ENCODE assay signal across 8 cellular contexts in the genomic region with DNA sequence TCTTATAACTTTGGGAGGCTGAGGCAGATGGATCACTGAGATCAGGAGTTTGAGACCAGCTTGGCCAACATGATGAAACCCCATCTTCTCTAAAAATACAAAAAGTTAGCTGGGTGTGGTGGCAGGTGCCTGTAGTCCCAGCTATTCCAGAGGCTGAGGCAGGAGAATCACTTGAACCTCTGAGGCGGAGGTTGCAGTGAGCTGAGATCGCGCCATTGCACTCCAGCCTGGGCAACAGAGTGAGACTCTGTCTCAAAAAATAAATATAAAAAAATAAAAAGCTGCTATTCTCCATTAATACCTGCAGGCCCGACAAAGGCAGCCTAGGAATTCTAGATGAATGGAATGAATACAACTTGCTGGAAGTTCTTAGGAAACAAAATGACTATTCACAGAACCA. TPM values are rescaled to one million over a fixed set of nuclear protein-coding genes. Genes with fewer than 3 reads are reported as not detected.
A peak's percentile ranks its signal among the peaks of the same experiment; 100 is the strongest.
DNase-seq lines count a peak whose midpoint lies in the region; ATAC-seq, FAIRE-seq and TF ChIP-seq lines count a peak whose summit lies in the region.
"Not testable (repeated sequence)": the region's sequence is repeated elsewhere in the genome, so short reads cannot be mapped to it uniquely, and the experiment has no call there.

No MANE protein-coding gene starts in this region.

- H3K79me2 ChIP-seq in SK-N-SH (ENCODE audit: insufficient read depth): peaks cover 52% of the 10 kb centered on the region
- peaks cover 35% of the 10 kb centered on the region for H3K79me2 ChIP-seq in K562 (ENCODE audit: control insufficient read depth, insufficient read depth, low read length)

- not testable (repeated sequence) for H3K9me1 ChIP-seq in K562 (ENCODE audit: control insufficient read depth, insufficient read depth, low read length)

- peak overlapping the region; percentile 47 for H3K27ac Mint-ChIP-seq in CD8-positive, alpha-beta T cell
- peak overlapping the region; percentile 29 for H3K27ac Mint-ChIP-seq in activated CD8-positive, alpha-beta memory T cell treated with anti-CD3 and anti-CD28 coated beads, Interleukin-2, amount 10 ng/mL, durations not matched to agents 7 days and 5 days
- peak overlapping the region in 1 of 2 donors; percentile 71 for H3K27ac Mint-ChIP-seq in natural killer cell treated with Interleukin-12 subunit alpha and Interleukin-12 subunit beta and Interleukin-15 and Interleukin-18, amount 100 ng/mL, for 72 hours
- peak overlapping the region; percentile 76 for H3K27ac Mint-ChIP-seq in stimulated activated naive CD8-positive, alpha-beta T cell treated with anti-CD3 and anti-CD28 coated beads, Interleukin-15, Interleukin-2, amounts not matched to agents 100 ng/mL and 50 ng/mL, for 24 hours

- not testable (repeated sequence) for H3K9me3 ChIP-seq in CD8-positive, alpha-beta T cell (ENCODE audit: low read length); SK-N-SH; K562 (replicated peaks; ENCODE audit: control insufficient read depth, insufficient read depth, low read depth, low read length); cardiac muscle cell (ENCODE audit: low read depth)

- not testable (repeated sequence) for DNase-seq in CD8-positive, alpha-beta T cell; HL-60 (ENCODE audit: low read depth in 1 of 2, low spot score in 1 of 2); SK-N-SH; activated CD8-positive, alpha-beta memory T cell treated with anti-CD3 and anti-CD28 coated beads, Interleukin-2, amount 10 ng/mL, durations not matched to agents 7 days and 5 days; K562 (ENCODE audit: extremely low read depth in 1 of 4, low spot score in 3 of 4); cardiac muscle cell (ENCODE audit: low read depth in 1 of 2, low spot score in 1 of 2); natural killer cell treated with Interleukin-12 subunit alpha and Interleukin-12 subunit beta and Interleukin-15 and Interleukin-18, amount 100 ng/mL, for 72 hours (ENCODE audit: low spot score)

- H3K9me2 ChIP-seq in SK-N-SH: not testable (repeated sequence)

- H3K9ac ChIP-seq in SK-N-SH: peak overlapping the region; percentile 25; the same call in 1 of the 2 replicates
- peak overlapping the region; percentile 41 to 77; a peak in 2 of 4 replicates for H3K9ac ChIP-seq in K562 (ENCODE audit: insufficient read depth in 1 of 2, low read depth in 2 of 2, low read length in 2 of 2)

- TF ChIP-seq CTCF in CD8-positive, alpha-beta T cell (IDR thresholded peaks at IDR 0.05); HL-60 (IDR thresholded peaks at IDR 0.05; ENCODE audit: insufficient read depth, low read length); SK-N-SH (IDR thresholded peaks at IDR 0.05); K562 (IDR thresholded peaks at IDR 0.05 in 2 of 3, conservative IDR thresholded peaks at IDR 0.05 in 1 of 3; ENCODE audit: insufficient read depth in 2 of 3, low read depth in 1 of 3, low read length in 3 of 3); cardiac muscle cell (IDR thresholded peaks at IDR 0.05; ENCODE audit: low read depth, low read length): not testable (repeated sequence)

- H2AFZ ChIP-seq in SK-N-SH (ENCODE audit: low read depth); K562 (ENCODE audit: low read depth, low read length): not testable (repeated sequence)

- H3K4me2 ChIP-seq in SK-N-SH (peak overlapping the region; percentile 94), K562 (ENCODE audit: insufficient read depth, low read length) (peak overlapping the region; percentile 62)

- H4K20me1 ChIP-seq in SK-N-SH (ENCODE audit: insufficient read depth): peaks cover 29% of the 10 kb centered on the region
- H4K20me1 ChIP-seq in K562 (replicated peaks; ENCODE audit: control insufficient read depth, insufficient read depth, low read length): peaks cover 31% of the 10 kb centered on the region

- not testable (repeated sequence) for TF ChIP-seq RAD21 in SK-N-SH (IDR thresholded peaks at IDR 0.05; ENCODE audit: low read length); K562 (CRISPR knock-in tag; conservative IDR thresholded peaks at IDR 0.05 in 1 of 2, IDR thresholded peaks at IDR 0.05 in 1 of 2)

- not testable (repeated sequence) for TF ChIP-seq EP300 in SK-N-SH (IDR thresholded peaks at IDR 0.05; ENCODE audit: borderline replicate concordance in 1 of 2, low read depth in 1 of 2, low read length in 1 of 2); K562 (IDR thresholded peaks at IDR 0.05; ENCODE audit: low read length)

- ATAC-seq in CD8-positive, alpha-beta T cell; activated CD8-positive, alpha-beta memory T cell treated with anti-CD3 and anti-CD28 coated beads, Interleukin-2, amount 10 ng/mL, durations not matched to agents 7 days and 5 days; K562; natural killer cell treated with Interleukin-12 subunit alpha and Interleukin-12 subunit beta and Interleukin-15 and Interleukin-18, amount 100 ng/mL, for 72 hours: not testable (repeated sequence)

- peak overlapping the region; percentile 42 for H3K4me3 Mint-ChIP-seq in CD8-positive, alpha-beta T cell
- peak overlapping the region; percentile 65 for H3K4me3 Mint-ChIP-seq in activated CD8-positive, alpha-beta memory T cell treated with anti-CD3 and anti-CD28 coated beads, Interleukin-2, amount 10 ng/mL, durations not matched to agents 7 days and 5 days
- H3K4me3 Mint-ChIP-seq in natural killer cell treated with Interleukin-12 subunit alpha and Interleukin-12 subunit beta and Interleukin-15 and Interleukin-18, amount 100 ng/mL, for 72 hours: peak overlapping the region; percentile 86
- H3K4me3 Mint-ChIP-seq in stimulated activated naive CD8-positive, alpha-beta T cell treated with anti-CD3 and anti-CD28 coated beads, Interleukin-15, Interleukin-2, amounts not matched to agents 100 ng/mL and 50 ng/mL, for 24 hours: peak overlapping the region; percentile 90

- peaks cover 34% of the 10 kb centered on the region for H3K4me1 Mint-ChIP-seq in CD8-positive, alpha-beta T cell (ENCODE audit: low read depth)
- H3K4me1 Mint-ChIP-seq in activated CD8-positive, alpha-beta memory T cell treated with anti-CD3 and anti-CD28 coated beads, Interleukin-2, amount 10 ng/mL, durations not matched to agents 7 days and 5 days: peaks cover 27% of the 10 kb centered on the region
- H3K4me1 Mint-ChIP-seq in natural killer cell treated with Interleukin-12 subunit alpha and Interleukin-12 subunit beta and Interleukin-15 and Interleukin-18, amount 100 ng/mL, for 72 hours (ENCODE audit: low read depth in 2 of 2): peaks cover 8 to 14% of the 10 kb centered on the region in 2 donors
- peaks cover 35% of the 10 kb centered on the region for H3K4me1 Mint-ChIP-seq in stimulated activated naive CD8-positive, alpha-beta T cell treated with anti-CD3 and anti-CD28 coated beads, Interleukin-15, Interleukin-2, amounts not matched to agents 100 ng/mL and 50 ng/mL, for 24 hours (ENCODE audit: low read depth)

- POLR2A ChIA-PET in CD8-positive, alpha-beta T cell (lab: Charles Lee); SK-N-SH (lab: Yijun Ruan, JAX): not testable (repeated sequence)
- POLR2A ChIA-PET in K562 (lab: Yijun Ruan, JAX): interaction anchor here (0.6 to 0.9 kb wide), 2 partner anchors 8 to 40 kb away, joined by 3 to 5 read pairs; a partner anchor contains a TSS

- H3K27me3 Mint-ChIP-seq in CD8-positive, alpha-beta T cell (ENCODE audit: low read depth); activated CD8-positive, alpha-beta memory T cell treated with anti-CD3 and anti-CD28 coated beads, Interleukin-2, amount 10 ng/mL, durations not matched to agents 7 days and 5 days; natural killer cell treated with Interleukin-12 subunit alpha and Interleukin-12 subunit beta and Interleukin-15 and Interleukin-18, amount 100 ng/mL, for 72 hours; stimulated activated naive CD8-positive, alpha-beta T cell treated with anti-CD3 and anti-CD28 coated beads, Interleukin-15, Interleukin-2, amounts not matched to agents 100 ng/mL and 50 ng/mL, for 24 hours: not testable (repeated sequence)

- peaks cover 18% of the 10 kb centered on the region for H3K4me1 ChIP-seq in CD8-positive, alpha-beta T cell (ENCODE audit: insufficient read depth, low read length)
- not testable (repeated sequence) for H3K4me1 ChIP-seq in SK-N-SH (ENCODE audit: control insufficient read depth in 1 of 2, insufficient read depth in 2 of 2, low read depth in 1 of 2, low read length in 1 of 2); cardiac muscle cell (ENCODE audit: low read depth)
- peaks cover 5 to 20% of the 10 kb centered on the region in 2 experiments; a peak in 4 of 5 replicates for H3K4me1 ChIP-seq in K562 (replicated peaks in 1 of 2; ENCODE audit: control insufficient read depth in 2 of 2, insufficient read depth in 2 of 2, low read length in 2 of 2)

- intact Hi-C loops in CD8-positive, alpha-beta T cell (cut with DNase I, micrococcal nuclease): loop anchor here (2.0 to 5.0 kb wide), 3 partner anchors 97 to 682 kb away; a partner anchor contains a TSS
- intact Hi-C loops in K562 (cut with micrococcal nuclease): not testable (repeated sequence)

- CTCF ChIA-PET in CD8-positive, alpha-beta T cell (lab: Charles Lee): interaction anchor here (0.7 kb wide), 1 partner anchor 49 kb away, joined by 3 read pairs; no protein-coding TSS in a partner anchor
- CTCF ChIA-PET in SK-N-SH (lab: Yijun Ruan, JAX): interaction anchor here (10.1 kb wide), 1 partner anchor 18 kb away, joined by 76 read pairs; no protein-coding TSS in a partner anchor
- CTCF ChIA-PET in activated CD8-positive, alpha-beta memory T cell treated with anti-CD3 and anti-CD28 coated beads, Interleukin-2, amount 10 ng/mL, durations not matched to agents 7 days and 5 days (lab: Charles Lee): interaction anchor here (0.6 kb wide), 1 partner anchor 100 kb away, joined by 3 read pairs; no protein-coding TSS in a partner anchor
- CTCF ChIA-PET in K562 (lab: Yijun Ruan, JAX; ENCODE audit: low intra/inter-chr PET ratio): not testable (repeated sequence)

- not testable (repeated sequence) for H3K9me3 Mint-ChIP-seq in CD8-positive, alpha-beta T cell; activated CD8-positive, alpha-beta memory T cell treated with anti-CD3 and anti-CD28 coated beads, Interleukin-2, amount 10 ng/mL, durations not matched to agents 7 days and 5 days (ENCODE audit: low read depth); natural killer cell treated with Interleukin-12 subunit alpha and Interleukin-12 subunit beta and Interleukin-15 and Interleukin-18, amount 100 ng/mL, for 72 hours; stimulated activated naive CD8-positive, alpha-beta T cell treated with anti-CD3 and anti-CD28 coated beads, Interleukin-15, Interleukin-2, amounts not matched to agents 100 ng/mL and 50 ng/mL, for 24 hours

- H3K36me3 Mint-ChIP-seq in CD8-positive, alpha-beta T cell: peaks cover 28% of the 10 kb centered on the region
- H3K36me3 Mint-ChIP-seq in activated CD8-positive, alpha-beta memory T cell treated with anti-CD3 and anti-CD28 coated beads, Interleukin-2, amount 10 ng/mL, durations not matched to agents 7 days and 5 days: peaks cover 23% of the 10 kb centered on the region
- not testable (repeated sequence) for H3K36me3 Mint-ChIP-seq in natural killer cell treated with Interleukin-12 subunit alpha and Interleukin-12 subunit beta and Interleukin-15 and Interleukin-18, amount 100 ng/mL, for 72 hours
- peaks cover 42% of the 10 kb centered on the region for H3K36me3 Mint-ChIP-seq in stimulated activated naive CD8-positive, alpha-beta T cell treated with anti-CD3 and anti-CD28 coated beads, Interleukin-15, Interleukin-2, amounts not matched to agents 100 ng/mL and 50 ng/mL, for 24 hours (ENCODE audit: low read depth)

- TF ChIP-seq POLR2A in K562 (conservative IDR thresholded peaks at IDR 0.05): not testable (repeated sequence)

- in situ Hi-C loops in K562 (cut with MboI): not testable (repeated sequence)

- peaks cover 27% of the 10 kb centered on the region for H3F3A ChIP-seq in SK-N-SH (replicated peaks; ENCODE audit: insufficient read depth)

- not testable (repeated sequence) for H3K36me3 ChIP-seq in CD8-positive, alpha-beta T cell (ENCODE audit: insufficient read depth, low read length)
- H3K36me3 ChIP-seq in SK-N-SH (replicated peaks in 1 of 2; ENCODE audit: control insufficient read depth in 1 of 2, insufficient read depth in 2 of 2, low read length in 1 of 2) (peaks cover 27 to 44% of the 10 kb centered on the region in 2 experiments), K562 (ENCODE audit: control insufficient read depth, insufficient read depth, low read length) (peaks cover 39% of the 10 kb centered on the region), cardiac muscle cell (peaks cover 24% of the 10 kb centered on the region)

- not testable (repeated sequence) for FAIRE-seq in K562 (lab: Jason Lieb, UNC)

- 80% methylated on average over 4 of the region's 4 CpGs for WGBS in SK-N-SH (ENCODE audit: low lambda C conversion rate)
- WGBS in K562 (ENCODE audit: insufficient coverage, low coverage, missing lambda C conversion rate): 56% methylated on average over 4 of the region's 4 CpGs

- not testable (repeated sequence) for H3K27me3 ChIP-seq in CD8-positive, alpha-beta T cell (ENCODE audit: insufficient read depth, low read length); HL-60 (ENCODE audit: insufficient read depth, poor library complexity, severe bottlenecking); SK-N-SH (ENCODE audit: insufficient read depth); K562 (ENCODE audit: control insufficient read depth in 2 of 2, insufficient read depth in 2 of 2, low read length in 2 of 2); cardiac muscle cell

- not testable (repeated sequence) for H3K4me3 ChIP-seq in CD8-positive, alpha-beta T cell (ENCODE audit: low read depth, low read length); SK-N-SH (ENCODE audit: low read depth in 2 of 2, low read length in 1 of 2); cardiac muscle cell
- H3K4me3 ChIP-seq in HL-60 (replicated peaks; ENCODE audit: insufficient read depth, low read length) (peak overlapping the region; percentile 81), K562 (peak overlapping the region; percentile 24; the same call in 1 of the 2 replicates)

- BruUV-seq in K562 (replicated peaks; lab: Mats Ljungman, UMichigan): not testable (repeated sequence)

- H3K27ac ChIP-seq in CD8-positive, alpha-beta T cell (ENCODE audit: low read depth, low read length); HL-60 (replicated peaks); SK-N-SH (ENCODE audit: low read depth in 2 of 2, low read length in 1 of 2); K562 (ENCODE audit: extremely low read depth, low read depth, low read length): not testable (repeated sequence)
- H3K27ac ChIP-seq in cardiac muscle cell: peak overlapping the region; percentile 72

RNA-seq across cellular contexts. Expression of a gene that starts 2.0 kb away (rescaled TPM):
- total RNA-seq in CD8-positive, alpha-beta T cell: 10 to 100 TPM; 40.6 to 43.6 TPM
- polyA plus RNA-seq in SK-N-SH (2012; rRNA removed): 10.0 and 10.6 TPM in 2 replicates
- 10.7 and 10.8 TPM in 2 replicates for polyA plus RNA-seq in SK-N-SH (2012; cell fraction: cytosol; rRNA removed)
- polyA plus RNA-seq in SK-N-SH (2012; cell fraction: nucleus; rRNA removed): 7.3 and 8.8 TPM in 2 replicates
- 10 to 100 TPM; 32.2 to 33.5 TPM for total RNA-seq in activated CD8-positive, alpha-beta memory T cell treated with anti-CD3 and anti-CD28 coated beads, Interleukin-2, amount 10 ng/mL, durations not matched to agents 7 days and 5 days
- 28.6 and 30.6 TPM in 2 replicates for total RNA-seq in K562 (2011; cell fraction: chromatin; rRNA removed; ENCODE audit: low replicate concordance)
- 22.5 and 25.3 TPM in 2 replicates for total RNA-seq in K562 (2011; cell fraction: nucleolus; rRNA removed)
- total RNA-seq in K562 (2011; cell fraction: nucleoplasm; rRNA removed): 28.2 and 46.0 TPM in 2 replicates
- total RNA-seq in K562 (2014; rRNA removed): 25.2 and 28.4 TPM in 2 replicates
- 17.1 and 18.5 TPM in 2 replicates for total RNA-seq in K562 (2014; rRNA removed; fragmentation: Illumina TruSeq; extraction: Trizol)
- total RNA-seq in K562 (2015; rRNA removed; fragmentation: Illumina TruSeq; extraction: Trizol): 18.4 and 19.5 TPM in 2 replicates
- 27.6 and 29.0 TPM in 2 replicates for total RNA-seq in K562 (2021)
- 9.5 and 11.2 TPM in 2 replicates for polyA plus RNA-seq in K562 (2011; rRNA removed)
- 13.2 and 14.7 TPM in 2 replicates for polyA plus RNA-seq in K562 (2011; cell fraction: cytosol; rRNA removed)
- polyA plus RNA-seq in K562 (2011; cell fraction: nucleus; rRNA removed): 7.1 and 8.3 TPM in 2 replicates
- 7.8 and 8.0 TPM in 2 replicates for polyA plus RNA-seq in K562 (2012)
- polyA plus RNA-seq in K562 (2014; fragmentation: Illumina TruSeq; extraction: Trizol): 10.0 and 10.3 TPM in 2 replicates
- 10 to 100 TPM in 1 of 2 experiments, 1 to 10 TPM in 1; 9.2 to 11.6 TPM for polyA plus RNA-seq in K562 (2014; fragmentation: Nextera tagmentation; extraction: Ambion mirVana)
- 15.6 and 21.8 TPM in 2 replicates for polyA plus RNA-seq in K562 (2014; rRNA removed)
- 6.4 and 8.2 TPM in 2 replicates for polyA minus RNA-seq in K562 (2011; rRNA and poly(A)+ RNA removed)
- 10.4 and 13.6 TPM in 2 replicates for polyA minus RNA-seq in K562 (2011; cell fraction: cytosol; rRNA and poly(A)+ RNA removed)
- polyA minus RNA-seq in K562 (2011; cell fraction: nucleus; rRNA and poly(A)+ RNA removed): 5.3 and 7.2 TPM in 2 replicates
- 25.2 and 26.8 TPM in 2 replicates for total RNA-seq in cardiac muscle cell
- polyA plus RNA-seq in cardiac muscle cell: 24.6 and 38.0 TPM in 2 replicates
- 10 to 100 TPM; 29.0 to 57.0 TPM for total RNA-seq in natural killer cell treated with Interleukin-12 subunit alpha and Interleukin-12 subunit beta and Interleukin-15 and Interleukin-18, amount 100 ng/mL, for 72 hours

RNA-seq across cellular contexts. Expression of a gene that starts 39.6 kb away (rescaled TPM):
- 10 to 100 TPM; 10.1 to 10.6 TPM for total RNA-seq in CD8-positive, alpha-beta T cell
- polyA plus RNA-seq in SK-N-SH (2012; rRNA removed) (70.5 and 77.3 TPM in 2 replicates), K562 (2011; rRNA removed) (235 and 246 TPM in 2 replicates), K562 (2014; fragmentation: Illumina TruSeq; extraction: Trizol) (213 and 235 TPM in 2 replicates), K562 (2014; fragmentation: Nextera tagmentation; extraction: Ambion mirVana) (100 to 1,000 TPM in 1 of 2 experiments, 10 to 100 TPM in 1; 50.1 to 138 TPM), K562 (2014; rRNA removed) (165 and 174 TPM in 2 replicates), cardiac muscle cell (102 and 114 TPM in 2 replicates)
- polyA plus RNA-seq in SK-N-SH (2012; cell fraction: cytosol; rRNA removed): 52.6 and 60.0 TPM in 2 replicates
- 69.4 and 91.9 TPM in 2 replicates for polyA plus RNA-seq in SK-N-SH (2012; cell fraction: nucleus; rRNA removed)
- total RNA-seq in activated CD8-positive, alpha-beta memory T cell treated with anti-CD3 and anti-CD28 coated beads, Interleukin-2, amount 10 ng/mL, durations not matched to agents 7 days and 5 days: 100 to 1,000 TPM; 117 to 147 TPM
- 449 and 606 TPM in 2 replicates for total RNA-seq in K562 (2011; cell fraction: chromatin; rRNA removed; ENCODE audit: low replicate concordance)
- 336 and 371 TPM in 2 replicates for total RNA-seq in K562 (2011; cell fraction: nucleolus; rRNA removed)
- total RNA-seq in K562 (2011; cell fraction: nucleoplasm; rRNA removed): 264 and 340 TPM in 2 replicates
- total RNA-seq in K562 (2014; rRNA removed) (174 and 200 TPM in 2 replicates), K562 (2014; rRNA removed; fragmentation: Illumina TruSeq; extraction: Trizol) (104 and 106 TPM in 2 replicates), K562 (2015; rRNA removed; fragmentation: Illumina TruSeq; extraction: Trizol) (73.1 and 73.7 TPM in 2 replicates), K562 (2021) (190 and 207 TPM in 2 replicates), cardiac muscle cell (74.6 and 81.4 TPM in 2 replicates)
- 173 and 214 TPM in 2 replicates for polyA plus RNA-seq in K562 (2011; cell fraction: cytosol; rRNA removed)
- 258 and 317 TPM in 2 replicates for polyA plus RNA-seq in K562 (2011; cell fraction: nucleus; rRNA removed)
- polyA plus RNA-seq in K562 (2012): 179 and 372 TPM in 2 replicates
- 357 and 399 TPM in 2 replicates for polyA minus RNA-seq in K562 (2011; rRNA and poly(A)+ RNA removed)
- 148 and 160 TPM in 2 replicates for polyA minus RNA-seq in K562 (2011; cell fraction: cytosol; rRNA and poly(A)+ RNA removed)
- polyA minus RNA-seq in K562 (2011; cell fraction: nucleus; rRNA and poly(A)+ RNA removed): 91.4 and 170 TPM in 2 replicates
- 100 to 1,000 TPM; 109 to 130 TPM for total RNA-seq in natural killer cell treated with Interleukin-12 subunit alpha and Interleukin-12 subunit beta and Interleukin-15 and Interleukin-18, amount 100 ng/mL, for 72 hours

RNA-seq across cellular contexts. Expression of a gene that starts 49.3 kb away (rescaled TPM):
- total RNA-seq in CD8-positive, alpha-beta T cell: 10 to 100 TPM; 30.5 to 33.1 TPM
- polyA plus RNA-seq in SK-N-SH (2012; rRNA removed) (20.1 and 43.6 TPM in 2 replicates), K562 (2011; rRNA removed) (18.9 and 32.1 TPM in 2 replicates), K562 (2014; fragmentation: Illumina TruSeq; extraction: Trizol) (32.9 and 39.9 TPM in 2 replicates), K562 (2014; fragmentation: Nextera tagmentation; extraction: Ambion mirVana) (10 to 100 TPM in 1 of 2 experiments, 1 to 10 TPM in 1; 7.0 to 10.6 TPM), K562 (2014; rRNA removed) (11.1 and 23.8 TPM in 2 replicates), cardiac muscle cell (39.7 and 55.5 TPM in 2 replicates)
- polyA plus RNA-seq in SK-N-SH (2012; cell fraction: cytosol; rRNA removed): 33.2 and 41.3 TPM in 2 replicates
- polyA plus RNA-seq in SK-N-SH (2012; cell fraction: nucleus; rRNA removed): 58.7 and 64.1 TPM in 2 replicates
- total RNA-seq in activated CD8-positive, alpha-beta memory T cell treated with anti-CD3 and anti-CD28 coated beads, Interleukin-2, amount 10 ng/mL, durations not matched to agents 7 days and 5 days: 10 to 100 TPM; 32.9 to 34.8 TPM
- 18.9 and 27.1 TPM in 2 replicates for total RNA-seq in K562 (2011; cell fraction: chromatin; rRNA removed; ENCODE audit: low replicate concordance)
- 11.4 and 15.5 TPM in 2 replicates for total RNA-seq in K562 (2011; cell fraction: nucleolus; rRNA removed)
- total RNA-seq in K562 (2011; cell fraction: nucleoplasm; rRNA removed): 14.7 and 15.8 TPM in 2 replicates
- total RNA-seq in K562 (2014; rRNA removed) (25.8 and 27.2 TPM in 2 replicates), K562 (2014; rRNA removed; fragmentation: Illumina TruSeq; extraction: Trizol) (19.3 and 23.3 TPM in 2 replicates), K562 (2015; rRNA removed; fragmentation: Illumina TruSeq; extraction: Trizol) (18.5 and 19.6 TPM in 2 replicates), K562 (2021) (19.2 and 20.8 TPM in 2 replicates), cardiac muscle cell (40.1 and 40.2 TPM in 2 replicates)
- polyA plus RNA-seq in K562 (2011; cell fraction: cytosol; rRNA removed): 21.5 and 22.1 TPM in 2 replicates
- polyA plus RNA-seq in K562 (2011; cell fraction: nucleus; rRNA removed): 23.9 and 30.1 TPM in 2 replicates
- polyA plus RNA-seq in K562 (2012): 18.9 and 26.8 TPM in 2 replicates
- polyA minus RNA-seq in K562 (2011; rRNA and poly(A)+ RNA removed): 8.4 and 11.6 TPM in 2 replicates
- 7.3 and 12.2 TPM in 2 replicates for polyA minus RNA-seq in K562 (2011; cell fraction: cytosol; rRNA and poly(A)+ RNA removed)
- 3.0 and 6.3 TPM in 2 replicates for polyA minus RNA-seq in K562 (2011; cell fraction: nucleus; rRNA and poly(A)+ RNA removed)
- total RNA-seq in natural killer cell treated with Interleukin-12 subunit alpha and Interleukin-12 subunit beta and Interleukin-15 and Interleukin-18, amount 100 ng/mL, for 72 hours: 10 to 100 TPM; 34.6 to 42.3 TPM
